1 cellular context compared by ENCODE assay signal in genomic region chr2:201642579-201643215, GRCh38.
TF ChIP-seq lines count a peak whose summit lies in the region.

No MANE protein-coding gene starts in this region.

TF ChIP-seq in HepG2, 621 proteins besides CTCF, POLR2A, EP300 and RAD21 (continues in another document):
- 0 out of 2 replicates have a peak, but pooled peaks have one; percentile 5 for TF ChIP-seq ZNF264 (CRISPR knock-in tag; IDR thresholded peaks at IDR 0.05)
- TF ChIP-seq ZNF563 (CRISPR knock-in tag; IDR thresholded peaks at IDR 0.05), result peak; percentile 71; the same call in 1 of the 2 replicates
- peak; percentile 60 for TF ChIP-seq ZNF143 (CRISPR knock-in tag; IDR thresholded peaks at IDR 0.05)
- peak; percentile 5; the same call in 1 of the 2 replicates for TF ChIP-seq NR0B2 (CRISPR knock-in tag; IDR thresholded peaks at IDR 0.05)
- no peak for TF ChIP-seq SCMH1 (CRISPR knock-in tag; IDR thresholded peaks at IDR 0.05; ENCODE audit: borderline replicate concordance)
- TF ChIP-seq ZNF333 (CRISPR knock-in tag; IDR thresholded peaks at IDR 0.05; ENCODE audit: borderline replicate concordance), result peak; percentile 89; the same call in 1 of the 2 replicates
- peak; percentile 83; the same call in 1 of the 2 replicates for TF ChIP-seq IRF9 (CRISPR knock-in tag; IDR thresholded peaks at IDR 0.05; ENCODE audit: borderline replicate concordance)
- TF ChIP-seq ZNF607 (CRISPR knock-in tag; IDR thresholded peaks at IDR 0.05; ENCODE audit: borderline replicate concordance), result peak; percentile 73
- TF ChIP-seq ATF4 (CRISPR knock-in tag; IDR thresholded peaks at IDR 0.05), result peak in 1 of 2 experiments; percentile 73; a peak in 1 of 4 replicates
- TF ChIP-seq FOXK2 (IDR thresholded peaks at IDR 0.05), result no peak
- TF ChIP-seq SAFB2 (CRISPR knock-in tag; IDR thresholded peaks at IDR 0.05; ENCODE audit: borderline replicate concordance, low read depth), result no peak
- TF ChIP-seq KLF12 (CRISPR knock-in tag; IDR thresholded peaks at IDR 0.05; ENCODE audit: borderline replicate concordance), result peak; percentile 89; the same call in 1 of the 2 replicates
- TF ChIP-seq ZMYM2 (CRISPR knock-in tag; IDR thresholded peaks at IDR 0.05), result peak; percentile 18
- TF ChIP-seq KLF9 (CRISPR knock-in tag; IDR thresholded peaks at IDR 0.05; ENCODE audit: low read depth), result 0 out of 2 replicates have a peak, but pooled peaks have one; percentile 5
- TF ChIP-seq ZNF256 (CRISPR knock-in tag; conservative IDR thresholded peaks at IDR 0.05), result 0 out of 2 replicates have a peak, but pooled peaks have one; percentile 27
- TF ChIP-seq ZNF18 (CRISPR knock-in tag; IDR thresholded peaks at IDR 0.05; ENCODE audit: insufficient replicate concordance), result peak; percentile 20
- TF ChIP-seq HNF1B (CRISPR knock-in tag; IDR thresholded peaks at IDR 0.05), result peak; percentile 77
- peak; percentile 74; the same call in 1 of the 2 replicates for TF ChIP-seq HES4 (CRISPR knock-in tag; IDR thresholded peaks at IDR 0.05; ENCODE audit: borderline replicate concordance)
- TF ChIP-seq KDM4B (CRISPR knock-in tag; IDR thresholded peaks at IDR 0.05), result peak; percentile 45; the same call in 1 of the 2 replicates
- TF ChIP-seq SMAD1 (CRISPR knock-in tag; IDR thresholded peaks at IDR 0.05; ENCODE audit: borderline replicate concordance, low read depth), result no peak
- no peak for TF ChIP-seq ZNF260 (CRISPR knock-in tag; IDR thresholded peaks at IDR 0.05; ENCODE audit: borderline replicate concordance, low read depth)
- TF ChIP-seq HNRNPL (IDR thresholded peaks at IDR 0.05; ENCODE audit: low read depth, low read length), result no peak
- 0 out of 2 replicates have a peak, but pooled peaks have one; percentile 44 for TF ChIP-seq ATF3 (CRISPR knock-in tag; IDR thresholded peaks at IDR 0.05)
- TF ChIP-seq ZNF530 (CRISPR knock-in tag; IDR thresholded peaks at IDR 0.05; ENCODE audit: low read depth), result no peak
- no peak for TF ChIP-seq ZNF12 (CRISPR knock-in tag; IDR thresholded peaks at IDR 0.05)
- TF ChIP-seq RFX1 (IDR thresholded peaks at IDR 0.05), result peak; percentile 58; the same call in 1 of the 2 replicates
- TF ChIP-seq ZNF790 (CRISPR knock-in tag; IDR thresholded peaks at IDR 0.05; ENCODE audit: borderline replicate concordance), result 0 out of 2 replicates have a peak, but pooled peaks have one; percentile 33
- peak; percentile 65 for TF ChIP-seq MED1 (CRISPR knock-in tag; IDR thresholded peaks at IDR 0.05)
- 0 out of 2 replicates have a peak, but pooled peaks have one; percentile 13 for TF ChIP-seq HMG20B (CRISPR knock-in tag; conservative IDR thresholded peaks at IDR 0.05)
- TF ChIP-seq RXRA (CRISPR knock-in tag; IDR thresholded peaks at IDR 0.05), result no peak; the same call in 1 of the 2 replicates
- 0 out of 2 replicates have a peak, but pooled peaks have one; percentile 74 for TF ChIP-seq ZNF546 (CRISPR knock-in tag; conservative IDR thresholded peaks at IDR 0.05)
- TF ChIP-seq LCORL (IDR thresholded peaks at IDR 0.05), result no peak
- no peak for TF ChIP-seq LCORL (CRISPR knock-in tag; IDR thresholded peaks at IDR 0.05)
- TF ChIP-seq ZFAT (CRISPR knock-in tag; conservative IDR thresholded peaks at IDR 0.05), result no peak
- TF ChIP-seq ZNF567 (CRISPR knock-in tag; IDR thresholded peaks at IDR 0.05; ENCODE audit: borderline replicate concordance), result no peak
- peak; percentile 96 for TF ChIP-seq PHF20 (CRISPR knock-in tag; IDR thresholded peaks at IDR 0.05)
- peak; percentile 65; the same call in 1 of the 2 replicates for TF ChIP-seq ZNF598 (CRISPR knock-in tag; IDR thresholded peaks at IDR 0.05; ENCODE audit: borderline replicate concordance)
- TF ChIP-seq KLF11 (CRISPR knock-in tag; IDR thresholded peaks at IDR 0.05), result no peak
- TF ChIP-seq ZFP36L1 (CRISPR knock-in tag; IDR thresholded peaks at IDR 0.05), result 0 out of 2 replicates have a peak, but pooled peaks have one; percentile 47
- no peak for TF ChIP-seq NFYC (CRISPR knock-in tag; IDR thresholded peaks at IDR 0.05)
- TF ChIP-seq NFRKB (IDR thresholded peaks at IDR 0.05), result no peak
- peak; percentile 78 for TF ChIP-seq ZNF317 (CRISPR knock-in tag; IDR thresholded peaks at IDR 0.05)
- TF ChIP-seq ZBTB8A (CRISPR knock-in tag; IDR thresholded peaks at IDR 0.05; ENCODE audit: borderline replicate concordance, low read depth), result no peak
- TF ChIP-seq MYPOP (CRISPR knock-in tag; IDR thresholded peaks at IDR 0.05), result peak; percentile 87; the same call in 1 of the 2 replicates
- TF ChIP-seq FOXJ3 (CRISPR knock-in tag; IDR thresholded peaks at IDR 0.05; ENCODE audit: borderline replicate concordance), result 0 out of 2 replicates have a peak, but pooled peaks have one; percentile 52
- TF ChIP-seq ZBTB38 (CRISPR knock-in tag; IDR thresholded peaks at IDR 0.05), result no peak; the same call in 1 of the 2 replicates
- TF ChIP-seq ETV6 (CRISPR knock-in tag; conservative IDR thresholded peaks at IDR 0.05), result peak; percentile 59; the same call in 1 of the 2 replicates
- TF ChIP-seq ZNF83 (CRISPR knock-in tag; IDR thresholded peaks at IDR 0.05; ENCODE audit: borderline replicate concordance), result no peak; the same call in 1 of the 2 replicates
- peak; percentile 84; the same call in 1 of the 2 replicates for TF ChIP-seq NAIF1 (CRISPR knock-in tag; IDR thresholded peaks at IDR 0.05; ENCODE audit: borderline replicate concordance)
- peak; percentile 41; the same call in 1 of the 2 replicates for TF ChIP-seq ZFP82 (CRISPR knock-in tag; IDR thresholded peaks at IDR 0.05; ENCODE audit: borderline replicate concordance)
- peak; percentile 58; the same call in 1 of the 2 replicates for TF ChIP-seq MED13 (CRISPR knock-in tag; IDR thresholded peaks at IDR 0.05)
- TF ChIP-seq ZNF724P (CRISPR knock-in tag; IDR thresholded peaks at IDR 0.05; ENCODE audit: borderline replicate concordance), result peak; percentile 91; the same call in 1 of the 2 replicates
- 0 out of 2 replicates have a peak, but pooled peaks have one; percentile 40 for TF ChIP-seq AHDC1 (CRISPR knock-in tag; IDR thresholded peaks at IDR 0.05; ENCODE audit: borderline replicate concordance)
- peak; percentile 87 for TF ChIP-seq CREB3 (CRISPR knock-in tag; IDR thresholded peaks at IDR 0.05)
- TF ChIP-seq PTBP1 (IDR thresholded peaks at IDR 0.05; ENCODE audit: low read depth, low read length, poor library complexity, severe bottlenecking), result peak; percentile 68
- peak; percentile 88; the same call in 1 of the 2 replicates for TF ChIP-seq TFDP1 (CRISPR knock-in tag; IDR thresholded peaks at IDR 0.05; ENCODE audit: borderline replicate concordance)
